Comparison of ENCODE assay signal across 1 cellular context in genomic region chr4:8189551-8190466, GRCh38.
TF ChIP-seq lines count a peak whose summit lies in the region.

No MANE protein-coding gene starts in this region.

TF ChIP-seq in GM23338, 12 proteins besides CTCF, POLR2A, EP300 and RAD21 (continued from another document):
- TF ChIP-seq ZNF462 (CRISPR knock-in tag; IDR thresholded peaks at IDR 0.05) = no peak
- no peak for TF ChIP-seq NANOG (IDR thresholded peaks at IDR 0.05; ENCODE audit: borderline replicate concordance)
- TF ChIP-seq JUNB (IDR thresholded peaks at IDR 0.05; ENCODE audit: unreplicated experiment) = no peak
TF ChIP-seq in GM23338: peak in this region for 0.
